8 cellular contexts compared by ENCODE assay signal in the genomic region with DNA sequence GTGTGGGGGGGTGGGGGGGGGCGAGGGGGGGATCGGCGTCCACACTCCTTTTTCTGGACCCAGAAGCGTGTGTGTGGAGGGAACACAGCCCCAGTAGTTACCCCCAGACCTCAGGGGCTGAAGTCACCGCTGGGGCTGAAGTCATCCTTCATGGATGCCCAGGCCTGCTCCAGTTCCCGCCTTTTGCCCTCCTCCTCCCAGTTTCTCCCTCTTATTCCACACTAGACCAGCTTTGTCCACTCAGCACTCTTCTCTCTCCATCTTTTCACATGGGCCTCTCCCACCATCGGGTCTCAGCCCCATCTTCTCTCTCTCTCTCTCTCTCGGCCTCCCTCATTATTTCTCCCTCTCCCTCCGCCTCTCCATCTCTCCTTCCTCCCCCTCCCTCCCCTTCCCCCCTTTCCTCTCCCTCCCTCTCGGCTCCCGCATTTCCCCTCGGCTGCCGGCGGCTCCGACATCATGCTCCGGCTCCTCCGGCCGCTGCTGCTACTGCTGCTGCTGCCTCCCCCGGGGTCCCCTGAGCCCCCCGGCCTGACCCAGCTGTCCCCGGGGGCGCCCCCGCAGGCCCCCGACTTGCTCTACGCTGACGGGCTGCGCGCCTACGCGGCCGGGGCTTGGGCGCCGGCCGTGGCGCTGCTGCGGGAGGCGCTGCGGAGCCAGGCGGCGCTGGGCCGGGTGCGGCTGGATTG. TPM values are rescaled to one million over a fixed set of nuclear protein-coding genes. Genes with fewer than 3 reads are reported as not detected.
DNase-seq lines count a peak whose midpoint lies in the region; ATAC-seq, FAIRE-seq and TF ChIP-seq lines count a peak whose summit lies in the region.

A gene with protein sequence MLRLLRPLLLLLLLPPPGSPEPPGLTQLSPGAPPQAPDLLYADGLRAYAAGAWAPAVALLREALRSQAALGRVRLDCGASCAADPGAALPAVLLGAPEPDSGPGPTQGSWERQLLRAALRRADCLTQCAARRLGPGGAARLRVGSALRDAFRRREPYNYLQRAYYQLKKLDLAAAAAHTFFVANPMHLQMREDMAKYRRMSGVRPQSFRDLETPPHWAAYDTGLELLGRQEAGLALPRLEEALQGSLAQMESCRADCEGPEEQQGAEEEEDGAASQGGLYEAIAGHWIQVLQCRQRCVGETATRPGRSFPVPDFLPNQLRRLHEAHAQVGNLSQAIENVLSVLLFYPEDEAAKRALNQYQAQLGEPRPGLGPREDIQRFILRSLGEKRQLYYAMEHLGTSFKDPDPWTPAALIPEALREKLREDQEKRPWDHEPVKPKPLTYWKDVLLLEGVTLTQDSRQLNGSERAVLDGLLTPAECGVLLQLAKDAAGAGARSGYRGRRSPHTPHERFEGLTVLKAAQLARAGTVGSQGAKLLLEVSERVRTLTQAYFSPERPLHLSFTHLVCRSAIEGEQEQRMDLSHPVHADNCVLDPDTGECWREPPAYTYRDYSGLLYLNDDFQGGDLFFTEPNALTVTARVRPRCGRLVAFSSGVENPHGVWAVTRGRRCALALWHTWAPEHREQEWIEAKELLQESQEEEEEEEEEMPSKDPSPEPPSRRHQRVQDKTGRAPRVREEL (plus strand): TSS at position 426 of the 689 bp plus-strand sequence. CDS start 34 bp downstream, at position 460.

- H3K27me3 ChIP-seq in MG63 = peaks cover 12% of the 10 kb centered on the region

- CTCF ChIA-PET in activated CD8-positive, alpha-beta T cell treated with anti-CD3 and anti-CD28 coated beads, Interleukin-2, amount 10 ng/mL, durations not matched to agents 7 days and 5 days (lab: Charles Lee) = interaction anchor here (0.9 to 10.3 kb wide), 11 partner anchors 8 to 207 kb away, joined by 3 to 116 read pairs (median 3); a partner anchor contains a TSS

- no peaks in the 10 kb centered on the region for H3K36me3 Mint-ChIP-seq in activated CD8-positive, alpha-beta T cell treated with anti-CD3 and anti-CD28 coated beads, Interleukin-2, amount 10 ng/mL, durations not matched to agents 7 days and 5 days (ENCODE audit: low read depth)
- peaks cover 7% of the 10 kb centered on the region for H3K36me3 Mint-ChIP-seq in neural crest cell (ENCODE audit: low read depth)

- no peaks in the 10 kb centered on the region for H3K9me3 Mint-ChIP-seq in activated CD8-positive, alpha-beta T cell treated with anti-CD3 and anti-CD28 coated beads, Interleukin-2, amount 10 ng/mL, durations not matched to agents 7 days and 5 days (ENCODE audit: insufficient read depth)
- no peaks in the 10 kb centered on the region for H3K9me3 Mint-ChIP-seq in neural crest cell

- FAIRE-seq in frontal cortex (lab: Jason Lieb, UNC) = no peak

- peak within 1 kb of the TSS; percentile 81 for H3K4me3 ChIP-seq in MG63

- DNase-seq in EL (peak; percentile 74), MG63 (peak; percentile 45), frontal cortex (ENCODE audit: low spot score in 2 of 2) (peak; percentile 68 to 73), neural crest cell (ENCODE audit: low read depth, low spot score) (peak; percentile 43)
- DNase-seq in activated CD8-positive, alpha-beta T cell treated with anti-CD3 and anti-CD28 coated beads, Interleukin-2, amount 10 ng/mL, durations not matched to agents 7 days and 5 days = no peak

- H3K9me3 ChIP-seq in MG63 = no peaks in the 10 kb centered on the region

- no peak for TF ChIP-seq CTCF in neural crest cell (conservative IDR thresholded peaks at IDR 0.05)

- no peak within 1 kb of the TSS for H3K27ac Mint-ChIP-seq in activated CD8-positive, alpha-beta T cell treated with anti-CD3 and anti-CD28 coated beads, Interleukin-2, amount 10 ng/mL, durations not matched to agents 7 days and 5 days
- H3K27ac Mint-ChIP-seq in neural crest cell (ENCODE audit: unreplicated experiment) = peak within 1 kb of the TSS; percentile 99

- peak within 1 kb of the TSS; percentile 66 for H3K4me3 Mint-ChIP-seq in activated CD8-positive, alpha-beta T cell treated with anti-CD3 and anti-CD28 coated beads, Interleukin-2, amount 10 ng/mL, durations not matched to agents 7 days and 5 days
- H3K4me3 Mint-ChIP-seq in neural crest cell = peak within 1 kb of the TSS; percentile 98

- ATAC-seq in activated CD8-positive, alpha-beta T cell treated with anti-CD3 and anti-CD28 coated beads, Interleukin-2, amount 10 ng/mL, durations not matched to agents 7 days and 5 days = peak; percentile 69
- ATAC-seq in HG02885 (IDR thresholded peaks at IDR 0.05; ENCODE audit: poor library complexity, unreplicated experiment) (no peak), GM21825 (IDR thresholded peaks at IDR 0.05; ENCODE audit: unreplicated experiment) (no peak), GM21528 (IDR thresholded peaks at IDR 0.05; ENCODE audit: low FRiP score, unreplicated experiment) (no peak)

- peaks cover 6% of the 10 kb centered on the region for H3K36me3 ChIP-seq in MG63

- H3K27me3 Mint-ChIP-seq in activated CD8-positive, alpha-beta T cell treated with anti-CD3 and anti-CD28 coated beads, Interleukin-2, amount 10 ng/mL, durations not matched to agents 7 days and 5 days (ENCODE audit: low read depth) = peaks cover 62% of the 10 kb centered on the region
- peaks cover 9% of the 10 kb centered on the region for H3K27me3 Mint-ChIP-seq in neural crest cell (ENCODE audit: low read depth)

- POLR2A ChIA-PET in activated CD8-positive, alpha-beta T cell treated with anti-CD3 and anti-CD28 coated beads, Interleukin-2, amount 10 ng/mL, durations not matched to agents 7 days and 5 days (lab: Charles Lee) = interaction anchor here (0.7 to 1.6 kb wide), 6 partner anchors 23 to 208 kb away, joined by 3 to 6 read pairs (median 4); a partner anchor contains a TSS

- peaks cover 24% of the 10 kb centered on the region for H3K4me1 Mint-ChIP-seq in activated CD8-positive, alpha-beta T cell treated with anti-CD3 and anti-CD28 coated beads, Interleukin-2, amount 10 ng/mL, durations not matched to agents 7 days and 5 days (ENCODE audit: low read depth)
- peaks cover 51% of the 10 kb centered on the region for H3K4me1 Mint-ChIP-seq in neural crest cell

RNA-seq across cellular contexts. Expression of the gene that starts here (rescaled TPM):
- 19.4 and 45.6 TPM in 2 replicates for total RNA-seq in MG63 (2014; rRNA removed; shearing (Covaris generic); ENCODE audit: low replicate concordance)
- under 1 TPM in 1 of 2 experiments, not detected in 1; 0.26 TPM for total RNA-seq in activated CD8-positive, alpha-beta T cell treated with anti-CD3 and anti-CD28 coated beads, Interleukin-2, amount 10 ng/mL, durations not matched to agents 7 days and 5 days
- 11.0 TPM for total RNA-seq in frontal cortex
- 47.4 and 52.7 TPM in 2 replicates for total RNA-seq in neural crest cell

Comparison
In these comparisons a context has a peak if more than half of its experiments do, and no peak if none do; other contexts are left out.
1. Peak in ATAC-seq in activated CD8-positive, alpha-beta T cell treated with anti-CD3 and anti-CD28 coated beads, Interleukin-2, amount 10 ng/mL, durations not matched to agents 7 days and 5 days; RNA of the gene not detected or under 1 TPM.